ENCODE assay signal across 1 cellular context in the genomic region with DNA sequence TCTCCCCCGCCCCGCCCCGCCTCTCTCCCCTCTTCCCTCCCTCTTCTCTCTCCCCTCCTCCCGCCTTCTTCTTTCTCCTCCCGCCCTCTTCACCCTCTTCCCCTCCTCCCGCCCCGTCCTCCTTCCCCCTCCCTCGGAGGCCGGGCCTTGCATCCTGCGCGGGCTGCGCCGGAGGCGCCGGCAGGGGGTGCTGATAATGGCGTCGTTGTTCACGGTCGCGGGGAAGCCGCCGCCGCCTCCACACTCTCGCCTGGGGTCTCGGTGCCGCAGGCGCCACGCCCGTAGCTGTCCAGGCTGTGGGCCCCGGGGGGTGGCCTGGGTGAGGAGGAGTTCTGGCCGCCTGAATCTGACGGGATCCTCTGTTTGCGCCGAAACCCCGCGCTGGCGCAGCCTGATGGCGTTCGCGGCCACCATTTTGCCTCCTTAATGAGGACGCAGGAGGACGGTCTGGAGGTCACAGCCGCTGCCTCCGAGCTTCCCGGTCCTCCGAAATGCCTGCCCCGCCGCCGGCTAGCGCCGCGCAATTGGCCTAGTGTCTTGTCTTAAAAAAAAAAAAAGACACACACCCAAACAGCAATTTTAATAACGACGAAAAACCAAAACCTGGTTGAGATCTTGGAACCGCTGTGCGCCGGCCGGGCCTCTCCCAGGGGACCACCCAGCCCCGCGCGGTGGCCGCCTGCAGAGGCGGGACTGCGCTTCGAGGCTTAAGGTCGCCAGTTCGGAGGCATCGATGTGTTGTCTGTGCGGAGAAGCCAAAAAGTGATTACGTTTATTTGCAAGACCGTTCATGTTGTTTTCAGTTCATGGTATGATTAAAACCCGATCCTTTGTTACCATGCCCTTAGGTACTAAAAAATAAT.
TF ChIP-seq lines count a peak whose summit lies in the region.

No MANE protein-coding gene starts in this region.

TF ChIP-seq in HEK293, 187 proteins besides CTCF, POLR2A, EP300 and RAD21 (continued from another document and continues in another):
- TF ChIP-seq, protein P1, sequence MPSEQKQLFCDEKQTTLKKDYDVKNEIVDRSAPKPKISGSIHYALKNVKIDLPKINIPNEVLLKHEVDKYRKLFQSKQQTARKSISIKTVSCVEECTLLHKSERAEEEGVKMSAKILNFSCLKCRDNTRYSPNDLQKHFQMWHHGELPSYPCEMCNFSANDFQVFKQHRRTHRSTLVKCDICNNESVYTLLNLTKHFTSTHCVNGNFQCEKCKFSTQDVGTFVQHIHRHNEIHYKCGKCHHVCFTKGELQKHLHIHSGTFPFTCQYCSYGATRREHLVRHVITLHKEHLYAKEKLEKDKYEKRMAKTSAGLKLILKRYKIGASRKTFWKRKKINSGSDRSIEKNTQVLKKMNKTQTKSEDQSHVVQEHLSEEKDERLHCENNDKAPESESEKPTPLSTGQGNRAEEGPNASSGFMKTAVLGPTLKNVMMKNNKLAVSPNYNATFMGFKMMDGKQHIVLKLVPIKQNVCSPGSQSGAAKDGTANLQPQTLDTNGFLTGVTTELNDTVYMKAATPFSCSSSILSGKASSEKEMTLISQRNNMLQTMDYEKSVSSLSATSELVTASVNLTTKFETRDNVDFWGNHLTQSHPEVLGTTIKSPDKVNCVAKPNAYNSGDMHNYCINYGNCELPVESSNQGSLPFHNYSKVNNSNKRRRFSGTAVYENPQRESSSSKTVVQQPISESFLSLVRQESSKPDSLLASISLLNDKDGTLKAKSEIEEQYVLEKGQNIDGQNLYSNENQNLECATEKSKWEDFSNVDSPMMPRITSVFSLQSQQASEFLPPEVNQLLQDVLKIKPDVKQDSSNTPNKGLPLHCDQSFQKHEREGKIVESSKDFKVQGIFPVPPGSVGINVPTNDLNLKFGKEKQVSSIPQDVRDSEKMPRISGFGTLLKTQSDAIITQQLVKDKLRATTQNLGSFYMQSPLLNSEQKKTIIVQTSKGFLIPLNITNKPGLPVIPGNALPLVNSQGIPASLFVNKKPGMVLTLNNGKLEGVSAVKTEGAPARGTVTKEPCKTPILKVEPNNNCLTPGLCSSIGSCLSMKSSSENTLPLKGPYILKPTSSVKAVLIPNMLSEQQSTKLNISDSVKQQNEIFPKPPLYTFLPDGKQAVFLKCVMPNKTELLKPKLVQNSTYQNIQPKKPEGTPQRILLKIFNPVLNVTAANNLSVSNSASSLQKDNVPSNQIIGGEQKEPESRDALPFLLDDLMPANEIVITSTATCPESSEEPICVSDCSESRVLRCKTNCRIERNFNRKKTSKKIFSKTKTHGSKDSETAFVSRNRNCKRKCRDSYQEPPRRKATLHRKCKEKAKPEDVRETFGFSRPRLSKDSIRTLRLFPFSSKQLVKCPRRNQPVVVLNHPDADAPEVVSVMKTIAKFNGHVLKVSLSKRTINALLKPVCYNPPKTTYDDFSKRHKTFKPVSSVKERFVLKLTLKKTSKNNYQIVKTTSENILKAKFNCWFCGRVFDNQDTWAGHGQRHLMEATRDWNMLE (tag by site-specific recombination; conservative IDR thresholded peaks at IDR 0.05; ENCODE audit: low read depth), result no peak
- TF ChIP-seq ZNF600 (tag by site-specific recombination; IDR thresholded peaks at IDR 0.05) (peak; percentile 90), ZNF324 (tag by site-specific recombination; IDR thresholded peaks at IDR 0.05) (peak; percentile 97), ZNF138 (tag by site-specific recombination; IDR thresholded peaks at IDR 0.05; ENCODE audit: borderline replicate concordance) (no peak), ZBTB20 (tag by site-specific recombination; IDR thresholded peaks at IDR 0.05) (peak; percentile 95; the same call in 1 of the 2 replicates), ZNF311 (tag by site-specific recombination; IDR thresholded peaks at IDR 0.05; ENCODE audit: borderline replicate concordance) (no peak), OSR2 (tag by site-specific recombination; IDR thresholded peaks at IDR 0.05) (no peak; the same call in 1 of the 2 replicates), KLF17 (tag by site-specific recombination; IDR thresholded peaks at IDR 0.05) (peak; percentile 94), ZNF514 (tag by site-specific recombination; IDR thresholded peaks at IDR 0.05) (no peak), ZNF350 (tag by site-specific recombination; IDR thresholded peaks at IDR 0.05) (no peak), ZNF488 (tag by site-specific recombination; IDR thresholded peaks at IDR 0.05) (0 out of 2 replicates have a peak, but pooled peaks have one; percentile 53), ZNF549 (tag by site-specific recombination; IDR thresholded peaks at IDR 0.05) (no peak), ZNF155 (tag by site-specific recombination; IDR thresholded peaks at IDR 0.05) (no peak), ZNF426 (tag by site-specific recombination; IDR thresholded peaks at IDR 0.05) (no peak), ZNF701 (tag by site-specific recombination; IDR thresholded peaks at IDR 0.05) (no peak), BCL11B (tag by site-specific recombination; IDR thresholded peaks at IDR 0.05; ENCODE audit: low read depth) (peak; percentile 99), ZNF76 (tag by site-specific recombination; IDR thresholded peaks at IDR 0.05; ENCODE audit: borderline replicate concordance, low read depth) (peak; percentile 83; the same call in 1 of the 2 replicates), ZNF140 (tag by site-specific recombination; IDR thresholded peaks at IDR 0.05) (no peak), ZNF16 (tag by site-specific recombination; IDR thresholded peaks at IDR 0.05; ENCODE audit: low read depth) (0 out of 2 replicates have a peak, but pooled peaks have one; percentile 2), GLIS1 (tag by site-specific recombination; IDR thresholded peaks at IDR 0.05) (peak; percentile 100), GLIS2 (tag by site-specific recombination; IDR thresholded peaks at IDR 0.05) (peak; percentile 100), ZNF585B (tag by site-specific recombination; IDR thresholded peaks at IDR 0.05) (peak; percentile 43), ZBTB7A (tag by site-specific recombination; IDR thresholded peaks at IDR 0.05; ENCODE audit: low read depth) (peak; percentile 98), ZNF404 (tag by site-specific recombination; IDR thresholded peaks at IDR 0.05) (no peak), ZNF133 (tag by site-specific recombination; IDR thresholded peaks at IDR 0.05) (no peak), KLF7 (tag by site-specific recombination; IDR thresholded peaks at IDR 0.05; ENCODE audit: borderline replicate concordance) (peak; percentile 86; the same call in 1 of the 2 replicates), KLF9 (tag by site-specific recombination; IDR thresholded peaks at IDR 0.05; ENCODE audit: low read depth) (0 out of 2 replicates have a peak, but pooled peaks have one; percentile 45), ZNF221 (tag by site-specific recombination; IDR thresholded peaks at IDR 0.05; ENCODE audit: borderline replicate concordance) (0 out of 2 replicates have a peak, but pooled peaks have one; percentile 92), ZNF239 (tag by site-specific recombination; IDR thresholded peaks at IDR 0.05) (peak; percentile 87), ZNF555 (tag by site-specific recombination; conservative IDR thresholded peaks at IDR 0.05) (no peak), ZNF157 (tag by site-specific recombination; IDR thresholded peaks at IDR 0.05) (no peak), MYNN (tag by site-specific recombination; IDR thresholded peaks at IDR 0.05; ENCODE audit: borderline replicate concordance) (peak; percentile 33; the same call in 1 of the 2 replicates), ZNF398 (tag by site-specific recombination; IDR thresholded peaks at IDR 0.05) (peak; percentile 100), ZNF529 (tag by site-specific recombination; IDR thresholded peaks at IDR 0.05; ENCODE audit: insufficient replicate concordance) (no peak), ZBTB21 (tag by site-specific recombination; IDR thresholded peaks at IDR 0.05) (peak; percentile 93)
- TF ChIP-seq, protein P2, sequence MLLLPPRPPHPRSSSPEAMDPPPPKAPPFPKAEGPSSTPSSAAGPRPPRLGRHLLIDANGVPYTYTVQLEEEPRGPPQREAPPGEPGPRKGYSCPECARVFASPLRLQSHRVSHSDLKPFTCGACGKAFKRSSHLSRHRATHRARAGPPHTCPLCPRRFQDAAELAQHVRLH (tag by site-specific recombination; IDR thresholded peaks at IDR 0.05), result peak; percentile 67
- TF ChIP-seq, protein P3, sequence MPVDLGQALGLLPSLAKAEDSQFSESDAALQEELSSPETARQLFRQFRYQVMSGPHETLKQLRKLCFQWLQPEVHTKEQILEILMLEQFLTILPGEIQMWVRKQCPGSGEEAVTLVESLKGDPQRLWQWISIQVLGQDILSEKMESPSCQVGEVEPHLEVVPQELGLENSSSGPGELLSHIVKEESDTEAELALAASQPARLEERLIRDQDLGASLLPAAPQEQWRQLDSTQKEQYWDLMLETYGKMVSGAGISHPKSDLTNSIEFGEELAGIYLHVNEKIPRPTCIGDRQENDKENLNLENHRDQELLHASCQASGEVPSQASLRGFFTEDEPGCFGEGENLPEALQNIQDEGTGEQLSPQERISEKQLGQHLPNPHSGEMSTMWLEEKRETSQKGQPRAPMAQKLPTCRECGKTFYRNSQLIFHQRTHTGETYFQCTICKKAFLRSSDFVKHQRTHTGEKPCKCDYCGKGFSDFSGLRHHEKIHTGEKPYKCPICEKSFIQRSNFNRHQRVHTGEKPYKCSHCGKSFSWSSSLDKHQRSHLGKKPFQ (tag by site-specific recombination; IDR thresholded peaks at IDR 0.05), result peak; percentile 58; the same call in 1 of the 2 replicates
- TF ChIP-seq, protein P4, sequence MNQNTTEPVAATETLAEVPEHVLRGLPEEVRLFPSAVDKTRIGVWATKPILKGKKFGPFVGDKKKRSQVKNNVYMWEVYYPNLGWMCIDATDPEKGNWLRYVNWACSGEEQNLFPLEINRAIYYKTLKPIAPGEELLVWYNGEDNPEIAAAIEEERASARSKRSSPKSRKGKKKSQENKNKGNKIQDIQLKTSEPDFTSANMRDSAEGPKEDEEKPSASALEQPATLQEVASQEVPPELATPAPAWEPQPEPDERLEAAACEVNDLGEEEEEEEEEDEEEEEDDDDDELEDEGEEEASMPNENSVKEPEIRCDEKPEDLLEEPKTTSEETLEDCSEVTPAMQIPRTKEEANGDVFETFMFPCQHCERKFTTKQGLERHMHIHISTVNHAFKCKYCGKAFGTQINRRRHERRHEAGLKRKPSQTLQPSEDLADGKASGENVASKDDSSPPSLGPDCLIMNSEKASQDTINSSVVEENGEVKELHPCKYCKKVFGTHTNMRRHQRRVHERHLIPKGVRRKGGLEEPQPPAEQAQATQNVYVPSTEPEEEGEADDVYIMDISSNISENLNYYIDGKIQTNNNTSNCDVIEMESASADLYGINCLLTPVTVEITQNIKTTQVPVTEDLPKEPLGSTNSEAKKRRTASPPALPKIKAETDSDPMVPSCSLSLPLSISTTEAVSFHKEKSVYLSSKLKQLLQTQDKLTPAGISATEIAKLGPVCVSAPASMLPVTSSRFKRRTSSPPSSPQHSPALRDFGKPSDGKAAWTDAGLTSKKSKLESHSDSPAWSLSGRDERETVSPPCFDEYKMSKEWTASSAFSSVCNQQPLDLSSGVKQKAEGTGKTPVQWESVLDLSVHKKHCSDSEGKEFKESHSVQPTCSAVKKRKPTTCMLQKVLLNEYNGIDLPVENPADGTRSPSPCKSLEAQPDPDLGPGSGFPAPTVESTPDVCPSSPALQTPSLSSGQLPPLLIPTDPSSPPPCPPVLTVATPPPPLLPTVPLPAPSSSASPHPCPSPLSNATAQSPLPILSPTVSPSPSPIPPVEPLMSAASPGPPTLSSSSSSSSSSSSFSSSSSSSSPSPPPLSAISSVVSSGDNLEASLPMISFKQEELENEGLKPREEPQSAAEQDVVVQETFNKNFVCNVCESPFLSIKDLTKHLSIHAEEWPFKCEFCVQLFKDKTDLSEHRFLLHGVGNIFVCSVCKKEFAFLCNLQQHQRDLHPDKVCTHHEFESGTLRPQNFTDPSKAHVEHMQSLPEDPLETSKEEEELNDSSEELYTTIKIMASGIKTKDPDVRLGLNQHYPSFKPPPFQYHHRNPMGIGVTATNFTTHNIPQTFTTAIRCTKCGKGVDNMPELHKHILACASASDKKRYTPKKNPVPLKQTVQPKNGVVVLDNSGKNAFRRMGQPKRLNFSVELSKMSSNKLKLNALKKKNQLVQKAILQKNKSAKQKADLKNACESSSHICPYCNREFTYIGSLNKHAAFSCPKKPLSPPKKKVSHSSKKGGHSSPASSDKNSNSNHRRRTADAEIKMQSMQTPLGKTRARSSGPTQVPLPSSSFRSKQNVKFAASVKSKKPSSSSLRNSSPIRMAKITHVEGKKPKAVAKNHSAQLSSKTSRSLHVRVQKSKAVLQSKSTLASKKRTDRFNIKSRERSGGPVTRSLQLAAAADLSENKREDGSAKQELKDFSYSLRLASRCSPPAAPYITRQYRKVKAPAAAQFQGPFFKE (tag by site-specific recombination; IDR thresholded peaks at IDR 0.05; ENCODE audit: borderline replicate concordance), result no peak
